3 cellular contexts compared by ENCODE assay signal in genomic region chr6:67976486-67976885, GRCh38.
TF ChIP-seq lines count a peak whose summit lies in the region.

No MANE protein-coding gene starts in this region.

TF ChIP-seq in K562, 482 proteins besides CTCF, POLR2A, EP300 and RAD21:
- TF ChIP-seq, protein P1, sequence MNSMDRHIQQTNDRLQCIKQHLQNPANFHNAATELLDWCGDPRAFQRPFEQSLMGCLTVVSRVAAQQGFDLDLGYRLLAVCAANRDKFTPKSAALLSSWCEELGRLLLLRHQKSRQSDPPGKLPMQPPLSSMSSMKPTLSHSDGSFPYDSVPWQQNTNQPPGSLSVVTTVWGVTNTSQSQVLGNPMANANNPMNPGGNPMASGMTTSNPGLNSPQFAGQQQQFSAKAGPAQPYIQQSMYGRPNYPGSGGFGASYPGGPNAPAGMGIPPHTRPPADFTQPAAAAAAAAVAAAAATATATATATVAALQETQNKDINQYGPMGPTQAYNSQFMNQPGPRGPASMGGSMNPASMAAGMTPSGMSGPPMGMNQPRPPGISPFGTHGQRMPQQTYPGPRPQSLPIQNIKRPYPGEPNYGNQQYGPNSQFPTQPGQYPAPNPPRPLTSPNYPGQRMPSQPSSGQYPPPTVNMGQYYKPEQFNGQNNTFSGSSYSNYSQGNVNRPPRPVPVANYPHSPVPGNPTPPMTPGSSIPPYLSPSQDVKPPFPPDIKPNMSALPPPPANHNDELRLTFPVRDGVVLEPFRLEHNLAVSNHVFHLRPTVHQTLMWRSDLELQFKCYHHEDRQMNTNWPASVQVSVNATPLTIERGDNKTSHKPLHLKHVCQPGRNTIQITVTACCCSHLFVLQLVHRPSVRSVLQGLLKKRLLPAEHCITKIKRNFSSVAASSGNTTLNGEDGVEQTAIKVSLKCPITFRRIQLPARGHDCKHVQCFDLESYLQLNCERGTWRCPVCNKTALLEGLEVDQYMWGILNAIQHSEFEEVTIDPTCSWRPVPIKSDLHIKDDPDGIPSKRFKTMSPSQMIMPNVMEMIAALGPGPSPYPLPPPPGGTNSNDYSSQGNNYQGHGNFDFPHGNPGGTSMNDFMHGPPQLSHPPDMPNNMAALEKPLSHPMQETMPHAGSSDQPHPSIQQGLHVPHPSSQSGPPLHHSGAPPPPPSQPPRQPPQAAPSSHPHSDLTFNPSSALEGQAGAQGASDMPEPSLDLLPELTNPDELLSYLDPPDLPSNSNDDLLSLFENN (IDR thresholded peaks at IDR 0.05; ENCODE audit: low read depth in 2 of 2, low read length in 2 of 2): no peak
TF ChIP-seq in K562: peak in this region for 0.

TF ChIP-seq in H1, 55 proteins besides CTCF, POLR2A, EP300 and RAD21:
- TF ChIP-seq TAF1 (IDR thresholded peaks at IDR 0.05; ENCODE audit: low read depth, low read length): no peak
- TF ChIP-seq SIX5 (IDR thresholded peaks at IDR 0.05; ENCODE audit: low read depth, low read length): no peak
- no peak for TF ChIP-seq RFX5 (IDR thresholded peaks at IDR 0.05; ENCODE audit: borderline replicate concordance, low read depth, low read length)
- TF ChIP-seq BRCA1 (IDR thresholded peaks at IDR 0.05; ENCODE audit: low read depth, low read length): no peak
- TF ChIP-seq SRF (IDR thresholded peaks at IDR 0.05; ENCODE audit: low read depth, low read length): no peak
- no peak for TF ChIP-seq KDM5A (IDR thresholded peaks at IDR 0.05; ENCODE audit: low read length)
- TF ChIP-seq YY1 (IDR thresholded peaks at IDR 0.05; ENCODE audit: low read depth, low read length): no peak

TF ChIP-seq in neural cell, 6 proteins besides CTCF, POLR2A, EP300 and RAD21:
- TF ChIP-seq POLR2AphosphoS5 (IDR thresholded peaks at IDR 0.05) (peak; percentile 63), SMC3 (conservative IDR thresholded peaks at IDR 0.05; ENCODE audit: poor library complexity) (no peak)
